20 cellular contexts compared by ENCODE assay signal in the genomic region with DNA sequence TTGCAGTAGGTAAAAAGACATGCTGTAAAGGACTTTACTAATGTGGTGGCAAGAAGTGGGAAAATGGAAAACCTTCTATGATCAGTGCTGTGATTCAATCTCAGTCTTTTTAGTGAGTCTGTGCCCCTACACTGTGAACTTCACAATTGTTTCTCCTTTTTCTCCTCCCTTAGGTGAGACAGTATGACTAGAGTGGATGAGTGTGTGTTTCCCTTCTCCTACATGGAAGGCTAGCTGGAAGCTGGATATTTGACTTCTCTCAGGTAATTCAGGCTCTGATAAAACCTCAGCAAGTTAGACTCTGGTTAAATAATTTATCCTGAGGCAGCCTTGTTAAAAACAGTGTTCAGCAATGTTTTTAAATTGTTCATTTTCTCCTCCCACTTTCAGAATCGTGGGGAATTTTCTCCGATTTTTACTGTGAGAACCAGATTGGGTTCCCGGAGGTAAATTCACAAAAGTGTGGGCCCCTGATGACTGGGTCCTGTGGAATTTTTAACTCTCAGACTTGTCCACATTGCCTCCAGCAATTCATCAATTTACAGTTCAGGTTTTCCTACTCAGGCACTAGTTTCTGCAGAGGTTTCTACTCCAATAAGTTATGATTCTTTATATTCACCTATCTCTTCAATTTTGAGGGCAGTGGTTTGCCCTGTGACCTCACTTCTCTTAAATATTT.
DNase-seq lines count a peak whose midpoint lies in the region; ATAC-seq and TF ChIP-seq lines count a peak whose summit lies in the region.
"Had no signal": no experiment of that assay in that cellular context is flagged by ENCODE, and none has a peak within 500 bp of the region (broad histone marks: within the 10 kb centered on the region; RNA-seq: fewer than 3 reads in every experiment).

No MANE protein-coding gene starts in this region.

- 58% methylated on average over 3 of the region's 3 CpGs for WGBS in hepatocyte (ENCODE audit: low lambda C conversion rate, missing lambda C conversion rate)

- no peak overlapping the region for H2AFZ ChIP-seq in hepatocyte
- H2AFZ ChIP-seq: PC-9 had no signal

- ATAC-seq in RWPE2 (ENCODE audit: low read depth), result peak; percentile 90
- ATAC-seq in HG02610 (IDR thresholded peaks at IDR 0.05; ENCODE audit: unreplicated experiment), result no peak

- H3K27ac Mint-ChIP-seq in HFFc6, result no peak overlapping the region; the same call in 1 of the 2 replicates
- H3K27ac Mint-ChIP-seq: IgD-negative memory B cell had no signal

- no peaks in the 10 kb centered on the region for H3K27me3 ChIP-seq in RWPE2 (ENCODE audit: insufficient read depth, poor library complexity, severe bottlenecking)
- H3K27me3 ChIP-seq in hepatocyte, result no peaks in the 10 kb centered on the region
- no peaks in the 10 kb centered on the region for H3K27me3 ChIP-seq in subcutaneous abdominal adipose tissue (ENCODE audit: control insufficient read depth in 5 of 5, insufficient read depth in 4 of 5, low read length in 5 of 5)
- no peaks in the 10 kb centered on the region for H3K27me3 ChIP-seq in BE2C
- H3K27me3 ChIP-seq: SJSA1 had no signal

- no peak overlapping the region for H3K4me2 ChIP-seq in hepatocyte
- H3K4me2 ChIP-seq: PC-9 had no signal

- H3K4me1 Mint-ChIP-seq in HFFc6 (ENCODE audit: low read depth), result peaks cover 41% of the 10 kb centered on the region

- TF ChIP-seq CTCF in HFFc6 (IDR thresholded peaks at IDR 0.05) (no peak), RWPE2 (IDR thresholded peaks at IDR 0.05; ENCODE audit: poor library complexity, severe bottlenecking) (no peak), hepatocyte (IDR thresholded peaks at IDR 0.05; ENCODE audit: poor library complexity) (no peak), BE2C (IDR thresholded peaks at IDR 0.05; ENCODE audit: low read depth, low read length) (no peak)

- H3K4me1 ChIP-seq in RWPE2 (ENCODE audit: insufficient read depth, poor library complexity, severe bottlenecking) (peaks cover 12% of the 10 kb centered on the region), hepatocyte (ENCODE audit: insufficient read depth) (no peaks in the 10 kb centered on the region), subcutaneous abdominal adipose tissue (ENCODE audit: control insufficient read depth in 5 of 5, insufficient read depth in 5 of 5, low read length in 5 of 5) (peaks cover 0 to 11% (median 7%) of the 10 kb centered on the region in 5 donors), BE2C (no peaks in the 10 kb centered on the region)
- H3K4me1 ChIP-seq: SJSA1 had no signal

- in situ Hi-C loops in G401 (cut with HindIII; ENCODE audit: low sequenced_read_pairs), result no loop called here

- H3K79me2 ChIP-seq in hepatocyte, result no peaks in the 10 kb centered on the region

- H3K4me3 Mint-ChIP-seq in HFFc6, result no peak overlapping the region
- H3K4me3 Mint-ChIP-seq: IgD-negative memory B cell had no signal

- peaks cover 2% of the 10 kb centered on the region; the same call in 1 of the 2 replicates for H3K27me3 Mint-ChIP-seq in HFFc6 (ENCODE audit: insufficient read depth)

- peak; percentile 18 for DNase-seq in HFFc6
- DNase-seq in RWPE2 (ENCODE audit: low spot score), result no peak
- DNase-seq in hepatocyte (ENCODE audit: low spot score), result no peak
- no peak for DNase-seq in T-helper 2 cell
- no peak for DNase-seq in G401 (ENCODE audit: low spot score)
- DNase-seq in BE2C, result no peak
- DNase-seq: ACHN, Karpas-422, MM.1S, NCI-H1092, NCI-H1436 treated with DMSO at 0.1 percent for 48 hours, NCI-H2029, NCI-H345, NCI-H524 treated with DMSO at 0.1 percent for 48 hours had no signal

- H3K27ac ChIP-seq in RWPE2 (ENCODE audit: poor library complexity, severe bottlenecking), result peak overlapping the region; percentile 61
- peak overlapping the region; percentile 33 for H3K27ac ChIP-seq in hepatocyte
- H3K27ac ChIP-seq in subcutaneous abdominal adipose tissue (ENCODE audit: low read depth, low read length), result peak overlapping the region; percentile 86
- H3K27ac ChIP-seq: C4-2B, PC-9, SJSA1 had no signal

- H3K9me3 ChIP-seq in RWPE2 (ENCODE audit: severe bottlenecking) (no peaks in the 10 kb centered on the region), hepatocyte (ENCODE audit: low read depth) (no peaks in the 10 kb centered on the region), subcutaneous abdominal adipose tissue (ENCODE audit: control insufficient read depth in 5 of 5, low read length in 5 of 5) (peaks cover 0 to 6% (median 4%) of the 10 kb centered on the region in 5 donors), BE2C (no peaks in the 10 kb centered on the region)
- H3K9me3 ChIP-seq: SJSA1 had no signal

- H3K36me3 ChIP-seq in RWPE2 (ENCODE audit: low read depth) (no peaks in the 10 kb centered on the region), hepatocyte (replicated peaks; ENCODE audit: insufficient read depth, low read depth) (no peaks in the 10 kb centered on the region), subcutaneous abdominal adipose tissue (ENCODE audit: control insufficient read depth in 5 of 5, insufficient read depth in 5 of 5, low read length in 5 of 5) (no peaks in the 10 kb centered on the region), BE2C (no peaks in the 10 kb centered on the region)
- H3K36me3 ChIP-seq: SJSA1 had no signal

- H3K36me3 Mint-ChIP-seq in HFFc6 (ENCODE audit: low read depth), result peaks cover 18% of the 10 kb centered on the region

- peaks cover 30% of the 10 kb centered on the region for H3K9me3 Mint-ChIP-seq in HFFc6

- no peaks in the 10 kb centered on the region for H4K20me1 ChIP-seq in hepatocyte (ENCODE audit: insufficient read depth, poor library complexity, severe bottlenecking)

- H3K4me3 ChIP-seq in RWPE2 (ENCODE audit: severe bottlenecking), result no peak overlapping the region
- no peak overlapping the region for H3K4me3 ChIP-seq in hepatocyte
- H3K4me3 ChIP-seq in subcutaneous abdominal adipose tissue (ENCODE audit: low read depth in 1 of 5, low read length in 5 of 5), result no peak overlapping the region
- no peak overlapping the region for H3K4me3 ChIP-seq in BE2C (ENCODE audit: low read depth, low read length)
- H3K4me3 ChIP-seq: PC-9, SJSA1 had no signal

- H3K9me2 ChIP-seq in hepatocyte (replicated peaks; ENCODE audit: insufficient read depth), result no peaks in the 10 kb centered on the region

- H3K9ac ChIP-seq in subcutaneous abdominal adipose tissue (ENCODE audit: low read length in 5 of 5), result peak overlapping the region in 1 of 5 donors; percentile 68

Comparison
In these comparisons a context has a peak if more than half of its experiments do, and no peak if none do; other contexts are left out.
1. H3K27ac ChIP-seq: peak in every context shown above with its lines; median percentile 86 in subcutaneous abdominal adipose tissue; 61 in RWPE2; 33 in hepatocyte.